In genomic region chr16:28984619-28985135, GRCh38 we compare ENCODE assay signal across 9 cellular contexts. TPM values are rescaled to one million over a fixed set of nuclear protein-coding genes. Genes with fewer than 3 reads are reported as not detected.
DNase-seq lines count a peak whose midpoint lies in the region; ATAC-seq and TF ChIP-seq lines count a peak whose summit lies in the region.
"Had no signal": no experiment of that assay in that cellular context is flagged by ENCODE, and none has a peak within 500 bp of the region (broad histone marks: within the 10 kb centered on the region; RNA-seq: fewer than 3 reads in every experiment).

TSS of gene LAT (plus strand) at chr16:28985052. CDS start at chr16:28985418, 366 bp downstream.

- H3K27ac ChIP-seq in ascending aorta (no peak within 1 kb of the TSS), endodermal cell (ENCODE audit: low read depth, low read length) (no peak within 1 kb of the TSS)

- intact Hi-C loops in ascending aorta (cut with DNase I) = no loop called here

- peak; percentile 76 for DNase-seq in T-helper 2 cell treated with Interferon-gamma antibody and Interleukin-4, amounts not matched to agents 5 μg/mL and 100 μg/mL, for 36 hours (ENCODE audit: low spot score)
- DNase-seq in ascending aorta (ENCODE audit: low spot score in 2 of 2) = no peak
- DNase-seq in stimulated activated CD4-positive, alpha-beta T cell treated with anti-CD3 and anti-CD28 coated beads, Interleukin-2, amount 100 ng/mL, for 4 hours (ENCODE audit: low read depth) = peak; percentile 77
- no peak for DNase-seq in NCI-H2081 treated with DMSO at 0.1 percent for 48 hours (lab: John Stamatoyannopoulos, UW)
- no peak for DNase-seq in endodermal cell
- DNase-seq: IMR-90 had no signal

- H3K4me1 ChIP-seq in ascending aorta (no peaks in the 10 kb centered on the region), endodermal cell (ENCODE audit: control insufficient read depth, insufficient read depth, low read length) (no peaks in the 10 kb centered on the region)

- no peaks in the 10 kb centered on the region for H3K27me3 Mint-ChIP-seq in T-helper 2 cell treated with Interferon-gamma antibody and Interleukin-4, amounts not matched to agents 5 μg/mL and 100 μg/mL, for 36 hours (ENCODE audit: low read depth)
- H3K27me3 Mint-ChIP-seq in endodermal cell (ENCODE audit: insufficient read depth) = no peaks in the 10 kb centered on the region

- H3K27me3 ChIP-seq in ascending aorta (no peaks in the 10 kb centered on the region), endodermal cell (ENCODE audit: control insufficient read depth, insufficient read depth, low read length, poor library complexity, severe bottlenecking) (no peaks in the 10 kb centered on the region)

- H3K36me3 Mint-ChIP-seq in T-helper 2 cell treated with Interferon-gamma antibody and Interleukin-4, amounts not matched to agents 5 μg/mL and 100 μg/mL, for 36 hours (ENCODE audit: low read depth) = peaks cover 77% of the 10 kb centered on the region
- H3K36me3 Mint-ChIP-seq in endodermal cell (ENCODE audit: low read depth) = peaks cover 63% of the 10 kb centered on the region

- H3K4me3 ChIP-seq in ascending aorta (peak within 1 kb of the TSS in 1 of 2 donors; percentile 36), endodermal cell (ENCODE audit: low read length) (no peak within 1 kb of the TSS)

- H3K9me3 Mint-ChIP-seq in T-helper 2 cell treated with Interferon-gamma antibody and Interleukin-4, amounts not matched to agents 5 μg/mL and 100 μg/mL, for 36 hours = peaks cover 9% of the 10 kb centered on the region
- peaks cover 5% of the 10 kb centered on the region for H3K9me3 Mint-ChIP-seq in endodermal cell

- H3K9ac ChIP-seq in endodermal cell (ENCODE audit: extremely low read depth, low read length, poor library complexity, severe bottlenecking) = no peak within 1 kb of the TSS

- peak within 1 kb of the TSS; percentile 95 for H3K27ac Mint-ChIP-seq in T-helper 2 cell treated with Interferon-gamma antibody and Interleukin-4, amounts not matched to agents 5 μg/mL and 100 μg/mL, for 36 hours
- no peak within 1 kb of the TSS for H3K27ac Mint-ChIP-seq in endodermal cell

- ATAC-seq in HG02642 (IDR thresholded peaks at IDR 0.05; ENCODE audit: poor library complexity, unreplicated experiment) = peak; percentile 54
- no peak for ATAC-seq in HG02588 (IDR thresholded peaks at IDR 0.05; ENCODE audit: unreplicated experiment)
- ATAC-seq in GM18909 (IDR thresholded peaks at IDR 0.05; ENCODE audit: poor library complexity, unreplicated experiment) = no peak

- H3K9me3 ChIP-seq in ascending aorta (no peaks in the 10 kb centered on the region), endodermal cell (ENCODE audit: control insufficient read depth, low read length) (no peaks in the 10 kb centered on the region)

- H3K4me3 Mint-ChIP-seq in T-helper 2 cell treated with Interferon-gamma antibody and Interleukin-4, amounts not matched to agents 5 μg/mL and 100 μg/mL, for 36 hours = peak within 1 kb of the TSS; percentile 99
- no peak within 1 kb of the TSS for H3K4me3 Mint-ChIP-seq in endodermal cell

- H3K36me3 ChIP-seq in ascending aorta (peaks cover 73 to 74% of the 10 kb centered on the region in 2 donors), endodermal cell (ENCODE audit: control insufficient read depth, insufficient read depth, low read length) (peaks cover 31% of the 10 kb centered on the region)

- TF ChIP-seq CTCF in ascending aorta (IDR thresholded peaks at IDR 0.05) (no peak), endodermal cell (conservative IDR thresholded peaks at IDR 0.05) (no peak)

- 91% methylated on average over 6 to 21 of the region's 24 CpGs for WGBS in endodermal cell (ENCODE audit: insufficient coverage in 1 of 2, insufficient read length in 1 of 2), 2 experiments

- H3K4me1 Mint-ChIP-seq in T-helper 2 cell treated with Interferon-gamma antibody and Interleukin-4, amounts not matched to agents 5 μg/mL and 100 μg/mL, for 36 hours (ENCODE audit: low read depth) = peaks cover 33% of the 10 kb centered on the region
- H3K4me1 Mint-ChIP-seq in endodermal cell = no peaks in the 10 kb centered on the region

RNA-seq across cellular contexts. Expression of gene LAT, which starts in this region (rescaled TPM):
- 53.4 TPM for total RNA-seq in ascending aorta
- total RNA-seq in endodermal cell = 1 to 10 TPM; 4.5 to 6.1 TPM
- polyA plus RNA-seq in endodermal cell (2013, experiment 1 of 2) = 3.1 TPM
- 3.5 TPM for polyA plus RNA-seq in endodermal cell (2013, experiment 2 of 2)

Comparison
In these comparisons a context has a peak if more than half of its experiments do, and no peak if none do; other contexts are left out.
1. DNase-seq: peak in T-helper 2 cell treated with Interferon-gamma antibody and Interleukin-4, amounts not matched to agents 5 μg/mL and 100 μg/mL, for 36 hours (single experiment) and stimulated activated CD4-positive, alpha-beta T cell treated with anti-CD3 and anti-CD28 coated beads, Interleukin-2, amount 100 ng/mL, for 4 hours (single experiment); none in ascending aorta (0 of 2), NCI-H2081 treated with DMSO at 0.1 percent for 48 hours (single experiment) and endodermal cell (single experiment).